Comparison of ENCODE assay signal across 38 cellular contexts in genomic region chr13:24699541-24699940, GRCh38. TPM values are rescaled to one million over a fixed set of nuclear protein-coding genes. Genes with fewer than 3 reads are reported as not detected.
"Had no signal": no experiment of that assay in that cellular context is flagged by ENCODE, and none has a peak within 500 bp of the region (broad histone marks: within the 10 kb centered on the region; RNA-seq: fewer than 3 reads in every experiment).

No MANE protein-coding gene starts in this region.

- H3K27ac ChIP-seq: KMS-11 had no signal

- H3K36me3 ChIP-seq: MG63 had no signal

- H3K4me3 ChIP-seq: MG63 had no signal

- H3K9me3 ChIP-seq: MG63 had no signal

- DNase-seq: Karpas-422, Kasumi-1, KG1, MG63, MM.1S, MV-4-11, NCI-H1048, NCI-H1092, NCI-H1092 treated with DMSO at 0.1 percent for 48 hours, NCI-H1105, NCI-H1105 treated with DMSO at 0.1 percent for 48 hours, NCI-H1417, NCI-H1417 treated with DMSO at 0.1 percent for 48 hours, NCI-H1436, NCI-H1436 treated with DMSO at 0.1 percent for 48 hours, NCI-H146, NCI-H1694, NCI-H1694 treated with DMSO at 0.1 percent for 48 hours, NCI-H187, NCI-H187 treated with DMSO at 0.1 percent for 48 hours, NCI-H1930, NCI-H2029, NCI-H2029 treated with DMSO at 0.1 percent for 48 hours, NCI-H2081, NCI-H2107, NCI-H2171, NCI-H2171 treated with DMSO at 0.1 percent for 48 hours, NCI-H2227 treated with DMSO at 0.1 percent for 48 hours, NCI-H226, NCI-H345, NCI-H446, NCI-H446 treated with DMSO at 0.1 percent for 48 hours, NCI-H510A, NCI-H510A treated with DMSO at 0.1 percent for 48 hours had no signal

- H3K27me3 ChIP-seq: MG63 had no signal

RNA-seq across cellular contexts. Expression of gene ATP12A, which starts 19.3 kb away (rescaled TPM):
- total RNA-seq: LHCN-M2, M059J, MCF 10A had no signal
